ENCODE assay signal across 8 cellular contexts in genomic region chr17:27807567-27808470, GRCh38. TPM values are rescaled to one million over a fixed set of nuclear protein-coding genes. Genes with fewer than 3 reads are reported as not detected.
DNase-seq lines count a peak whose midpoint lies in the region; ATAC-seq and TF ChIP-seq lines count a peak whose summit lies in the region.

No MANE protein-coding gene starts in this region.

- H3K36me3 ChIP-seq in CD8-positive, alpha-beta memory T cell (ENCODE audit: insufficient read depth, low read length) = no peaks in the 10 kb centered on the region

- CTCF ChIA-PET in CD8-positive, alpha-beta memory T cell (lab: Charles Lee) = interaction anchor here (0.9 to 11.0 kb wide), 8 partner anchors 16 to 444 kb away, joined by 3 to 195 read pairs (median 4); partner anchors contain the start of gene LYRM9

- H3K4me3 ChIP-seq in CD8-positive, alpha-beta memory T cell (ENCODE audit: low read length) = peak overlapping the region; percentile 60

- peaks cover 0 to 4% of the 10 kb centered on the region in 2 donors for H3K27me3 Mint-ChIP-seq in CD8-positive, alpha-beta memory T cell

- peak overlapping the region; percentile 6 for H3K27ac ChIP-seq in CD8-positive, alpha-beta memory T cell (ENCODE audit: low read depth, low read length)

- peaks cover 0 to 2% (median 0%) of the 10 kb centered on the region in 3 donors for H3K36me3 Mint-ChIP-seq in CD8-positive, alpha-beta memory T cell

- no peaks in the 10 kb centered on the region for H3K9me3 Mint-ChIP-seq in CD8-positive, alpha-beta memory T cell

- ATAC-seq in GM19395 (IDR thresholded peaks at IDR 0.05; ENCODE audit: unreplicated experiment) (peak; percentile 56), HG03457 (IDR thresholded peaks at IDR 0.05; ENCODE audit: unreplicated experiment) (peak; percentile 57)

- peaks cover 32 to 43% (median 41%) of the 10 kb centered on the region in 3 donors for H3K4me1 Mint-ChIP-seq in CD8-positive, alpha-beta memory T cell

- POLR2A ChIA-PET in CD8-positive, alpha-beta memory T cell (lab: Charles Lee) = interaction anchor here (1.2 to 2.3 kb wide), 3 partner anchors 39 to 511 kb away, joined by 4 to 26 read pairs (median 4); partner anchors contain the start of genes LYRM9 and TMEM97

- no peaks in the 10 kb centered on the region for H3K9me3 ChIP-seq in CD8-positive, alpha-beta memory T cell (ENCODE audit: low read length)

- H3K27me3 ChIP-seq in CD8-positive, alpha-beta memory T cell (ENCODE audit: insufficient read depth, low read length, poor library complexity, severe bottlenecking) = no peaks in the 10 kb centered on the region

- peak overlapping the region; percentile 74 to 99 (median 96) for H3K27ac Mint-ChIP-seq in CD8-positive, alpha-beta memory T cell

- H3K4me1 ChIP-seq in CD8-positive, alpha-beta memory T cell (ENCODE audit: insufficient read depth, low read length) = peaks cover 27% of the 10 kb centered on the region

- DNase-seq in CD8-positive, alpha-beta memory T cell = peak; percentile 35 to 80 (median 56)
- peak; percentile 31 to 32 for DNase-seq in activated CD4-positive, alpha-beta T cell treated with anti-CD3 and anti-CD28 coated beads for 24 hours (ENCODE audit: low read depth in 2 of 2)
- DNase-seq in erythroblast (lab: John Stamatoyannopoulos, UW) (peak; percentile 61 to 62), COLO829 (ENCODE audit: low spot score) (no peak), HPDE6-E6E7 (ENCODE audit: extremely low spot score) (no peak)
- DNase-seq in stimulated activated CD8-positive, alpha-beta memory T cell treated with anti-CD3 and anti-CD28 coated beads, Interleukin-12 subunit alpha, Interleukin-12 subunit beta, amount 100 ng/mL, for 1 hour (ENCODE audit: low read depth) = peak; percentile 34

- no peak for TF ChIP-seq POLR2A in erythroblast (IDR thresholded peaks at IDR 0.05; ENCODE audit: low read length)

- H3K4me3 Mint-ChIP-seq in CD8-positive, alpha-beta memory T cell = peak overlapping the region; percentile 16 to 87 (median 78)

RNA-seq across cellular contexts. Expression of gene NOS2, which starts 7.5 kb away (rescaled TPM):
- total RNA-seq in CD8-positive, alpha-beta memory T cell = under 1 TPM in 1 of 2 experiments, not detected in 1; 0.07 TPM
- polyA plus RNA-seq in CD8-positive, alpha-beta memory T cell = not detected

Comparison
In these comparisons a context has a peak if more than half of its experiments do, and no peak if none do; other contexts are left out.
1. DNase-seq: peak in CD8-positive, alpha-beta memory T cell (5 of 5), activated CD4-positive, alpha-beta T cell treated with anti-CD3 and anti-CD28 coated beads for 24 hours (2 of 2), erythroblast (2 of 2) and stimulated activated CD8-positive, alpha-beta memory T cell treated with anti-CD3 and anti-CD28 coated beads, Interleukin-12 subunit alpha, Interleukin-12 subunit beta, amount 100 ng/mL, for 1 hour (single experiment); none in COLO829 (single experiment) and HPDE6-E6E7 (single experiment).